ENCODE assay signal across 9 cellular contexts in the genomic region with DNA sequence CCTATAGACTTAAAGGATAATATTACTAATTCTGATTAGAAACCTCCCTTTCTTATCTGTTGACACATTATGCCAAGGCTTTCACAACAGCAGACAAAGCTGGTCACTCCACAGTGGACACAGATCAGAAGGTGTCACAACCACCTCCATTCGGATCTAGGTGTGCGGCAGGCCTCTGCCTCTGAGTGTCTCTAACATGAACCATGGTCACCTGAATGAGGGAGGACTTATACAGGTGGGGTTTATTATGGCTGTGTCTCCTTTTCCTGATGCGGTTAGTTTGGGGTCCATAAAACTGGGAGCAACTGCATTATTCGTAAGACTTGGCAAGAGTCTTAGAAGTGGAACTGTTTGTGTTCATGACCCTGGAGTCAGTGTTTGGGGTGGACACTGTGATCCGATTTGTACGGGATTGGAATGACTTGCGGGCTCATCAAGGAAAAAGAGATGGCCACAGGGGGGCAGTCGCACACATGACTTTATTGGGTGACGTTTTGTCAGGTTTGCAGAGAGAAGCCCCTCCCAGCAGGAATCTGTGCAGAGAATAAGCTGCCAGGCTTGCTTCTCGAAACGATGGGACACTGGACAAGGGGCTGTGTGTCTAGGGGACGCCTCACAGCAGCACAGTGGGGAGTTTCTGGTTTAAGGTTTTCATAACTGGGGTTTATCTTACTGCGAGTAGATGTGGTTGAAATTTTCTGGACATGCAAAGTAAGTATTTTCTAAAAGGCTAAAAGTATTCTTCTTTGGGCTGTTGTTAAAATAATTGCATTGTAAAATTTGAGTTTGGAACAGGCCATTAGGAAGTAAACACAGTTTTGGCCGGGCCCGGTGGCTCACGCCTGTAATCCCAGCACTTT.
DNase-seq lines count a peak whose midpoint lies in the region; ATAC-seq, FAIRE-seq and TF ChIP-seq lines count a peak whose summit lies in the region.
"Had no signal": no experiment of that assay in that cellular context is flagged by ENCODE, and none has a peak within 500 bp of the region (broad histone marks: within the 10 kb centered on the region; RNA-seq: fewer than 3 reads in every experiment).

No MANE protein-coding gene starts in this region.

- H3K27ac Mint-ChIP-seq in WTC11 (no peak overlapping the region), chondrocyte (ENCODE audit: unreplicated experiment) (no peak overlapping the region)
- H3K27ac Mint-ChIP-seq: stimulated activated naive CD8-positive, alpha-beta T cell treated with anti-CD3 and anti-CD28 coated beads, Interleukin-15, Interleukin-2, amounts not matched to agents 100 ng/mL and 50 ng/mL, for 24 hours had no signal

- no TSS peak for BruUV-seq in HepG2 (replicated peaks; lab: Mats Ljungman, UMichigan)

- H3K27ac ChIP-seq in HepG2 (ENCODE audit: extremely low read length, insufficient read depth, low read length), result no peak overlapping the region

- H2AFZ ChIP-seq in HepG2 (ENCODE audit: low read length), result no peak overlapping the region

- no peak overlapping the region for H3K9ac ChIP-seq in HepG2 (ENCODE audit: insufficient read depth, low read depth, low read length)

- TF ChIP-seq EP300 in HepG2 (IDR thresholded peaks at IDR 0.05; ENCODE audit: low read depth in 2 of 2, low read length in 2 of 2) (no peak), HepG2 (CRISPR knock-in tag; IDR thresholded peaks at IDR 0.05; ENCODE audit: borderline replicate concordance) (no peak)

- no peak for TF ChIP-seq RAD21 in HepG2 (CRISPR knock-in tag; IDR thresholded peaks at IDR 0.05)

- intact Hi-C loops in HepG2 (cut with micrococcal nuclease; ENCODE audit: unreplicated experiment), result loop anchor here (1.0 to 5.0 kb wide), 3 partner anchors 137 to 585 kb away; no protein-coding TSS in a partner anchor

- TF ChIP-seq CTCF in AG09319 (IDR thresholded peaks at IDR 0.05; ENCODE audit: low read depth, low read length) (peak; percentile 54), WTC11 (IDR thresholded peaks at IDR 0.05) (peak; percentile 43; the same call in 1 of the 2 replicates), chondrocyte (IDR thresholded peaks at IDR 0.05) (peak; percentile 62), HepG2 (CRISPR knock-in tag; IDR thresholded peaks at IDR 0.05) (peak; percentile 71)

- H3K27me3 Mint-ChIP-seq in WTC11 (ENCODE audit: low read depth), result peaks cover 15% of the 10 kb centered on the region
- peaks cover 5% of the 10 kb centered on the region for H3K27me3 Mint-ChIP-seq in chondrocyte (ENCODE audit: low read depth)

- H3K9me3 ChIP-seq in HepG2 (ENCODE audit: low read length), result no peaks in the 10 kb centered on the region

- in situ Hi-C loops in HepG2 (cut with HindIII; ENCODE audit: extremely low pct_ligation_motif_present, low pct_unique_long_range_greater_than_20kb), result no loop called here

- CTCF ChIA-PET in WTC11 (lab: Charles Lee), result interaction anchor here (0.6 to 2.7 kb wide), 7 partner anchors 9 to 143 kb away, joined by 3 to 36 read pairs (median 5); no protein-coding TSS in a partner anchor
- CTCF ChIA-PET in HepG2 (lab: Yijun Ruan, JAX; ENCODE audit: low intra/inter-chr PET ratio, low total read pairs), result interaction anchor here (2.4 kb wide), 1 partner anchor 141 kb away, joined by 17 read pairs; no protein-coding TSS in a partner anchor

- 4% methylated on average over 15 of the region's 16 CpGs for WGBS in HepG2 (ENCODE audit: low lambda C conversion rate)

- H3K9me3 Mint-ChIP-seq in WTC11 (peaks cover 59% of the 10 kb centered on the region), chondrocyte (ENCODE audit: low read depth) (no peaks in the 10 kb centered on the region)
- H3K9me3 Mint-ChIP-seq: stimulated activated naive CD8-positive, alpha-beta T cell treated with anti-CD3 and anti-CD28 coated beads, Interleukin-15, Interleukin-2, amounts not matched to agents 100 ng/mL and 50 ng/mL, for 24 hours had no signal

- H3K4me3 Mint-ChIP-seq in WTC11, result no peak overlapping the region
- no peak overlapping the region for H3K4me3 Mint-ChIP-seq in chondrocyte (ENCODE audit: unreplicated experiment)
- H3K4me3 Mint-ChIP-seq: stimulated activated naive CD8-positive, alpha-beta T cell treated with anti-CD3 and anti-CD28 coated beads, Interleukin-15, Interleukin-2, amounts not matched to agents 100 ng/mL and 50 ng/mL, for 24 hours had no signal

- no peaks in the 10 kb centered on the region for H4K20me1 ChIP-seq in HepG2 (ENCODE audit: insufficient read depth, low read length)

- no peak for TF ChIP-seq POLR2A in HepG2 (IDR thresholded peaks at IDR 0.05; ENCODE audit: insufficient read depth in 1 of 2, low read depth in 2 of 2, low read length in 2 of 2)

- no peaks in the 10 kb centered on the region; a peak in 2 of 5 replicates for H3K27me3 ChIP-seq in HepG2 (ENCODE audit: control insufficient read depth in 1 of 2, insufficient read depth in 2 of 2, low read length in 2 of 2)

- ATAC-seq in WTC11 (peak; percentile 75), HepG2 (peak; percentile 95), GM18873 (IDR thresholded peaks at IDR 0.05; ENCODE audit: low FRiP score, unreplicated experiment) (no peak)

- H3K79me2 ChIP-seq in HepG2 (ENCODE audit: insufficient read depth, low read length), result no peaks in the 10 kb centered on the region

- no peaks in the 10 kb centered on the region for H3K4me1 ChIP-seq in HepG2 (ENCODE audit: insufficient read depth, low read length)

- FAIRE-seq in GM19239 (lab: Jason Lieb, UNC), result no peak
- peak; percentile 28 for FAIRE-seq in HepG2 (lab: Jason Lieb, UNC)

- H3K36me3 Mint-ChIP-seq in WTC11, result peaks cover 12% of the 10 kb centered on the region; the same call in 1 of the 2 replicates
- no peaks in the 10 kb centered on the region for H3K36me3 Mint-ChIP-seq in chondrocyte (ENCODE audit: low read depth)

- H3K36me3 ChIP-seq in HepG2 (replicated peaks in 1 of 2; ENCODE audit: control insufficient read depth in 1 of 2, insufficient read depth in 2 of 2, low read length in 2 of 2), result no peaks in the 10 kb centered on the region

- H3K4me1 Mint-ChIP-seq in WTC11 (no peaks in the 10 kb centered on the region; the same call in 1 of the 2 replicates), chondrocyte (ENCODE audit: low read depth) (no peaks in the 10 kb centered on the region)

- POLR2A ChIA-PET in WTC11 (lab: Charles Lee), result no interaction called here
- POLR2A ChIA-PET in HepG2 (lab: Yijun Ruan, JAX), result no interaction called here

- DNase-seq in AG09319 (ENCODE audit: extremely low read depth, low read depth), result peak; percentile 12
- peak; percentile 25 for DNase-seq in GM19239 (ENCODE audit: insufficient read length, low spot score)
- peak; percentile 43 to 64 for DNase-seq in NCI-H1930 (lab: John Stamatoyannopoulos, UW)
- peak; percentile 63 for DNase-seq in WTC11 (ENCODE audit: low spot score)
- DNase-seq in chondrocyte (ENCODE audit: low spot score), result no peak
- peak; percentile 57 for DNase-seq in HepG2 (ENCODE audit: low spot score)
- peak in 2 of 3 donors; percentile 2 to 41 for DNase-seq in stimulated activated CD4-positive, alpha-beta T cell treated with anti-CD3 and anti-CD28 coated beads, TNF-alpha, amount 100 ng/mL, for 1 hour (ENCODE audit: low read depth in 3 of 3, low spot score in 1 of 3)

- no peak overlapping the region for H3K4me3 ChIP-seq in HepG2 (replicated peaks in 1 of 3; ENCODE audit: insufficient read depth in 1 of 3, low read depth in 2 of 3, low read length in 3 of 3)

- H3K4me2 ChIP-seq in HepG2 (ENCODE audit: low read depth, low read length), result no peak overlapping the region

TF ChIP-seq in WTC11, 78 proteins besides CTCF, POLR2A, EP300 and RAD21 (continues in another document):
- TF ChIP-seq FOXJ3 (CRISPR knock-in tag; IDR thresholded peaks at IDR 0.05; ENCODE audit: borderline replicate concordance) (no peak), ZSCAN18 (CRISPR knock-in tag; IDR thresholded peaks at IDR 0.05) (no peak)

TF ChIP-seq in HepG2, 621 proteins besides CTCF, POLR2A, EP300 and RAD21:
- TF ChIP-seq STAG1 (CRISPR knock-in tag; IDR thresholded peaks at IDR 0.05), result peak; percentile 61
- TF ChIP-seq HOXA3 (CRISPR knock-in tag; IDR thresholded peaks at IDR 0.05), result no peak
- TF ChIP-seq SMC3 (IDR thresholded peaks at IDR 0.05; ENCODE audit: low read length), result peak; percentile 52
